Comparison of ENCODE assay signal across 28 cellular contexts in the genomic region with DNA sequence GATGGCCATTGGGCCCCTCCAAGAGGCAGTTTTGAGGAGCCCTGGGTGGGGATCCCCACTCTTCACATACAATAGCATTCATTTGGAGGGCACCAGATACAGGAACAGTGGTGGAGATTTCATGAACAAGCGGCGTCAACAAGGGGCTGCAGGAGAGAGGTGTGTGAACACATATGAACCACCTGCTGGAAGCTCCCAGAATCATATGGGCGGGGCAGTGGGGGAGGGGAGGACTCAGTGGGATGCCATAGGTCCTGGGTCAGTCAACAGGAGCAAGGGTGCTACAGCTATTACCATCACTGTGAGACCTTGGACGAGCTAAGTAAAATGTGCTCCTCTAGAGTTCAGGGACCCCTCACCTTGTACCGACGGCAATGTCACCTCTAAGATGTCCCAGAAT.
DNase-seq lines count a peak whose midpoint lies in the region; ATAC-seq and TF ChIP-seq lines count a peak whose summit lies in the region.
"Had no signal": no experiment of that assay in that cellular context is flagged by ENCODE, and none has a peak within 500 bp of the region (broad histone marks: within the 10 kb centered on the region; RNA-seq: fewer than 3 reads in every experiment).

No MANE protein-coding gene starts in this region.

- no peak overlapping the region for H4K8ac ChIP-seq in H9 (replicated peaks; ENCODE audit: insufficient read length, low read depth, low read length)

- H3K4me1 ChIP-seq in H9 (ENCODE audit: insufficient read depth, low read length), result no peaks in the 10 kb centered on the region
- no peaks in the 10 kb centered on the region for H3K4me1 ChIP-seq in right cardiac atrium (ENCODE audit: control insufficient read depth, insufficient read depth, low read length)

- TF ChIP-seq CTCF in H9 (conservative IDR thresholded peaks at IDR 0.05) (no peak), WERI-Rb-1 (IDR thresholded peaks at IDR 0.05; ENCODE audit: low read depth, low read length) (no peak)

- H3K36me3 ChIP-seq in WERI-Rb-1, result no peaks in the 10 kb centered on the region
- H3K36me3 ChIP-seq: left lung had no signal

- no peak overlapping the region for H3K18ac ChIP-seq in H9 (ENCODE audit: insufficient read length, low read depth, low read length)

- H4K20me1 ChIP-seq in H9 (ENCODE audit: control insufficient read depth, insufficient read depth, insufficient read length), result no peaks in the 10 kb centered on the region

- H3K79me2 ChIP-seq in H9 (ENCODE audit: insufficient read depth, low read length), result no peaks in the 10 kb centered on the region

- H3K4me2 ChIP-seq in H9 (ENCODE audit: insufficient read depth, insufficient read length, low read length), result no peak overlapping the region
- H3K4me2 ChIP-seq: KMS-11, SK-N-SH, smooth muscle cell had no signal

- no peak overlapping the region for H2BK5ac ChIP-seq in H9 (ENCODE audit: insufficient read length, low read length)

- TF ChIP-seq POLR2A in GM18505 (IDR thresholded peaks at IDR 0.05; ENCODE audit: borderline replicate concordance, extremely low read depth, insufficient read depth, insufficient read length), result no peak

- no peak overlapping the region for H2AK5ac ChIP-seq in H9 (ENCODE audit: insufficient read length, low read length)

- no peak overlapping the region for H2AFZ ChIP-seq in H9 (ENCODE audit: low read length)

- no peak overlapping the region for H2BK12ac ChIP-seq in H9 (ENCODE audit: insufficient read length, low read depth, low read length)

- peak; percentile 22 for DNase-seq in H9
- DNase-seq in WERI-Rb-1, result peak; percentile 57
- DNase-seq in right cardiac atrium, result no peak
- DNase-seq in sciatic nerve (ENCODE audit: low spot score), result peak; percentile 55
- DNase-seq in stimulated activated naive CD8-positive, alpha-beta T cell treated with anti-CD3 and anti-CD28 coated beads, Interleukin-15, Interleukin-2, amounts not matched to agents 100 U/mL and 50 U/mL, for 24 hours, result no peak
- DNase-seq: activated B cell treated with CpG ODN at 0.5 μM for 24 hours; activated CD4-positive, alpha-beta T cell treated with anti-CD3 and anti-CD28 coated beads, Interleukin-2, amount 50 U/mL, for 1 hour; activated naive CD8-positive, alpha-beta T cell treated with anti-CD3 and anti-CD28 coated beads, Interleukin-2, amount 50 U/mL, for 24 hours; activated T-cell treated with anti-CD3 and anti-CD28 coated beads, Interleukin-2, amount 50 U/mL, for 72 hours; H7; left lung; midbrain; MM.1S; naive thymus-derived CD8-positive, alpha-beta T cell; NCI-H1105 treated with DMSO at 0.1 percent for 48 hours; NCI-H524 treated with DMSO at 0.1 percent for 48 hours; NK-92 treated with Interleukin-12 subunit alpha and Interleukin-12 subunit beta, amount 100 ng/mL, for 24 hours; occipital lobe; SK-N-SH; stimulated activated naive CD8-positive, alpha-beta T cell treated with anti-CD3 and anti-CD28 coated beads, Interleukin-15, amount 100 ng/mL, for 72 hours had no signal

- H3K4ac ChIP-seq in H9 (ENCODE audit: low read depth, low read length), result no peak overlapping the region

- intact Hi-C loops in right cardiac atrium (cut with DNase I), result no loop called here
- intact Hi-C loops in sciatic nerve (cut with DNase I), result loop anchor here (10.0 kb wide), 1 partner anchor 196 kb away; no protein-coding TSS in a partner anchor

- no peak overlapping the region; a peak in 1 of 7 replicates for H3K27ac Mint-ChIP-seq in H9
- H3K27ac Mint-ChIP-seq: activated B cell treated with CpG ODN at 0.5 μM for 24 hours; activated naive CD8-positive, alpha-beta T cell treated with anti-CD3 and anti-CD28 coated beads, Interleukin-2, amount 50 U/mL, for 24 hours; activated T-cell treated with anti-CD3 and anti-CD28 coated beads, Interleukin-2, amount 50 U/mL, for 72 hours had no signal

- no peak for ATAC-seq in right cardiac atrium
- ATAC-seq in sciatic nerve, result no peak
- no peak for ATAC-seq in stimulated activated naive CD8-positive, alpha-beta T cell treated with anti-CD3 and anti-CD28 coated beads, Interleukin-15, Interleukin-2, amounts not matched to agents 100 U/mL and 50 U/mL, for 24 hours
- no peak for ATAC-seq in GM18505 (IDR thresholded peaks at IDR 0.05; ENCODE audit: unreplicated experiment)
- no peak for ATAC-seq in HG02840 (IDR thresholded peaks at IDR 0.05; ENCODE audit: low FRiP score, unreplicated experiment)
- no peak for ATAC-seq in GM19467 (IDR thresholded peaks at IDR 0.05; ENCODE audit: unreplicated experiment)
- ATAC-seq: activated naive CD8-positive, alpha-beta T cell treated with anti-CD3 and anti-CD28 coated beads, Interleukin-2, amount 50 U/mL, for 24 hours; activated T-cell treated with anti-CD3 and anti-CD28 coated beads, Interleukin-2, amount 50 U/mL, for 72 hours; GM12878; naive thymus-derived CD8-positive, alpha-beta T cell; stimulated activated naive CD8-positive, alpha-beta T cell treated with anti-CD3 and anti-CD28 coated beads, Interleukin-15, amount 100 ng/mL, for 72 hours had no signal

- H3K9me3 ChIP-seq in H9 (ENCODE audit: control insufficient read depth, low read depth, low read length), result no peaks in the 10 kb centered on the region
- H3K9me3 ChIP-seq in WERI-Rb-1 (ENCODE audit: severe bottlenecking), result peaks cover 8% of the 10 kb centered on the region
- no peaks in the 10 kb centered on the region for H3K9me3 ChIP-seq in right cardiac atrium (ENCODE audit: control insufficient read depth, low read length)
- H3K9me3 ChIP-seq: left lung, SK-N-SH had no signal

- no peak overlapping the region for H3K27ac ChIP-seq in H9 (ENCODE audit: insufficient read length, low read depth, low read length)
- peak overlapping the region; percentile 84 for H3K27ac ChIP-seq in WERI-Rb-1
- H3K27ac ChIP-seq in right cardiac atrium (ENCODE audit: low read length), result peak overlapping the region; percentile 28
- H3K27ac ChIP-seq: KMS-11 had no signal

- H3T11ph ChIP-seq in H9 (ENCODE audit: low read length), result no peak overlapping the region

- no peak overlapping the region for H2BK20ac ChIP-seq in H9 (ENCODE audit: low read depth, low read length, poor library complexity, severe bottlenecking)

- H3K27me3 ChIP-seq in H9 (ENCODE audit: insufficient read depth, low read length) (no peaks in the 10 kb centered on the region), WERI-Rb-1 (ENCODE audit: insufficient read depth, low read depth, severe bottlenecking) (no peaks in the 10 kb centered on the region), right cardiac atrium (ENCODE audit: control insufficient read depth, insufficient read depth) (no peaks in the 10 kb centered on the region)
- H3K27me3 ChIP-seq: dorsolateral prefrontal cortex, left lung had no signal

- no peak overlapping the region for H3K56ac ChIP-seq in H9 (ENCODE audit: insufficient read length, low read depth, low read length)

- no peak overlapping the region for H2BK120ac ChIP-seq in H9 (ENCODE audit: low read depth, low read length, poor library complexity, severe bottlenecking)

- no peak overlapping the region for H3K4me3 ChIP-seq in WERI-Rb-1 (ENCODE audit: low read depth, low read length)
- H3K4me3 ChIP-seq in right cardiac atrium (ENCODE audit: low read length), result no peak overlapping the region
- H3K4me3 ChIP-seq: dorsolateral prefrontal cortex, GM12878, left lung, smooth muscle cell had no signal

- peaks cover 10% of the 10 kb centered on the region for H3K27me3 Mint-ChIP-seq in H9 (ENCODE audit: low read depth)
- H3K27me3 Mint-ChIP-seq: activated B cell treated with CpG ODN at 0.5 μM for 24 hours; activated naive CD8-positive, alpha-beta T cell treated with anti-CD3 and anti-CD28 coated beads, Interleukin-2, amount 50 U/mL, for 24 hours; central memory CD8-positive, alpha-beta T cell; naive thymus-derived CD8-positive, alpha-beta T cell; stimulated activated naive CD8-positive, alpha-beta T cell treated with anti-CD3 and anti-CD28 coated beads, Interleukin-15, amount 100 ng/mL, for 72 hours had no signal

- H3K4me1 Mint-ChIP-seq in H9, result no peaks in the 10 kb centered on the region
- H3K4me1 Mint-ChIP-seq: activated B cell treated with CpG ODN at 0.5 μM for 24 hours; activated naive CD8-positive, alpha-beta T cell treated with anti-CD3 and anti-CD28 coated beads, Interleukin-2, amount 50 U/mL, for 24 hours had no signal

- WGBS in H9 (ENCODE audit: extremely low coverage, insufficient read length, low lambda C conversion rate), result no CpG with 5 or more reads among the region's 6 CpGs
- WGBS in right cardiac atrium, result 93% methylated on average over 6 of the region's 6 CpGs

- H4K5ac ChIP-seq in H9 (ENCODE audit: insufficient read length, low read depth, low read length), result no peak overlapping the region

- no peaks in the 10 kb centered on the region for H3K36me3 Mint-ChIP-seq in H9 (ENCODE audit: insufficient read depth in 1 of 3, low read depth in 3 of 3)
- H3K36me3 Mint-ChIP-seq: naive thymus-derived CD8-positive, alpha-beta T cell had no signal

- H3K14ac ChIP-seq in H9 (ENCODE audit: insufficient read depth, low read length), result no peak overlapping the region

- no peak overlapping the region for H3K4me3 Mint-ChIP-seq in H9
- H3K4me3 Mint-ChIP-seq: activated B cell treated with CpG ODN at 0.5 μM for 24 hours; activated naive CD8-positive, alpha-beta T cell treated with anti-CD3 and anti-CD28 coated beads, Interleukin-2, amount 50 U/mL, for 24 hours; activated T-cell treated with anti-CD3 and anti-CD28 coated beads, Interleukin-2, amount 50 U/mL, for 72 hours; central memory CD8-positive, alpha-beta T cell; naive thymus-derived CD8-positive, alpha-beta T cell; stimulated activated naive CD8-positive, alpha-beta T cell treated with anti-CD3 and anti-CD28 coated beads, Interleukin-15, amount 100 ng/mL, for 72 hours had no signal

- no peak overlapping the region for H2BK15ac ChIP-seq in H9 (ENCODE audit: low read depth, low read length)

- no peak overlapping the region for H4K91ac ChIP-seq in H9 (ENCODE audit: insufficient read length, low read depth, low read length)

- no peaks in the 10 kb centered on the region for H3K23me2 ChIP-seq in H9 (ENCODE audit: insufficient read length, low read depth, low read length, poor library complexity, severe bottlenecking)

- H3K9ac ChIP-seq in H9 (ENCODE audit: extremely low read depth, insufficient read length, low read length), result no peak overlapping the region
- H3K9ac ChIP-seq: KMS-11, SK-N-SH had no signal

- no peaks in the 10 kb centered on the region for H3K79me1 ChIP-seq in H9 (ENCODE audit: insufficient read depth, low read depth, low read length, poor library complexity, severe bottlenecking)

- no peak overlapping the region for H3K23ac ChIP-seq in H9 (ENCODE audit: insufficient read length, low read depth, low read length)

- no peaks in the 10 kb centered on the region for H3K9me3 Mint-ChIP-seq in H9
- H3K9me3 Mint-ChIP-seq: activated B cell treated with CpG ODN at 0.5 μM for 24 hours; activated naive CD8-positive, alpha-beta T cell treated with anti-CD3 and anti-CD28 coated beads, Interleukin-2, amount 50 U/mL, for 24 hours; naive thymus-derived CD8-positive, alpha-beta T cell had no signal

Comparison
In these comparisons a context has a peak if more than half of its experiments do, and no peak if none do; other contexts are left out.
1. DNase-seq: peak in H9 (single experiment), WERI-Rb-1 (single experiment) and sciatic nerve (single experiment); none in right cardiac atrium (0 of 3) and stimulated activated naive CD8-positive, alpha-beta T cell treated with anti-CD3 and anti-CD28 coated beads, Interleukin-15, Interleukin-2, amounts not matched to agents 100 U/mL and 50 U/mL, for 24 hours (single experiment).